Comparison of ENCODE assay signal across 3 cellular contexts in genomic region chr18:48434382-48434781, GRCh38. TPM values are rescaled to one million over a fixed set of nuclear protein-coding genes. Genes with fewer than 3 reads are reported as not detected.
"Had no signal": no experiment of that assay in that cellular context is flagged by ENCODE, and none has a peak within 500 bp of the region (broad histone marks: within the 10 kb centered on the region; RNA-seq: fewer than 3 reads in every experiment).

No MANE protein-coding gene starts in this region.

RNA-seq across cellular contexts. Expression of gene ZBTB7C, which starts 25.2 kb away (rescaled TPM):
- total RNA-seq: naive thymus-derived CD8-positive, alpha-beta T cell; natural killer cell treated with Interleukin-12 subunit alpha and Interleukin-12 subunit beta and Interleukin-15 and Interleukin-18, amount 100 ng/mL, for 72 hours; pulmonary artery endothelial cell had no signal
- polyA plus RNA-seq: naive thymus-derived CD8-positive, alpha-beta T cell had no signal
